Comparison of ENCODE assay signal across 19 cellular contexts in the genomic region with DNA sequence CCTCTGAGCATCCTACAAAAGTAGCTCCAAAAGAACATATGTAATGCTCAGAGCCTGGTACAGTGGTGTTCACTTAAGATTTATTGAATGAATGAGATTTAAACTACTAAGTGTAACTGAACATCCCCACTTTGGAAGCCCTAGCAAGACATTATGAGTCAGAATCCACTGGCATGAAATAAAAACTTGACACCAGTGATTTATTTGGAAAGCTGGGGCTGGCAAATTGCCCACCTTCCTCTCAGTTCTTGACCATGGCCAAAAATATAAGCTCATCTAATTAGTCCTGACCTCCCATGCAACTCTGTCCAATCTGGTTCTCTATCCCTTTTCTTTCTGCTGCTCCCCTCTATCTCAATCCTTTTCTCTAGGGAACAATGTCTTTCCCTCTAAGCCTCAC.
DNase-seq lines count a peak whose midpoint lies in the region; ATAC-seq and TF ChIP-seq lines count a peak whose summit lies in the region.
"Had no signal": no experiment of that assay in that cellular context is flagged by ENCODE, and none has a peak within 500 bp of the region (broad histone marks: within the 10 kb centered on the region; RNA-seq: fewer than 3 reads in every experiment).

No MANE protein-coding gene starts in this region.

- TF ChIP-seq CTCF in spleen (IDR thresholded peaks at IDR 0.05 in 8 of 11, conservative IDR thresholded peaks at IDR 0.05 in 3 of 11) = no peak

- ATAC-seq in SK-N-SH treated with all-trans-retinoic acid at 6 μM for 48 hours (peak; percentile 84), HG02642 (IDR thresholded peaks at IDR 0.05; ENCODE audit: poor library complexity, unreplicated experiment) (no peak)
- ATAC-seq: lower lobe of right lung; natural killer cell; stimulated activated naive B cell treated with anti-CD40 and anti-IgM and Interleukin-4, amounts not matched to agents 10 μg/mL and 1 μg/mL and 100 μg/mL, for 72 hours had no signal

- H3K27ac ChIP-seq in GM23248 = no peak overlapping the region
- no peak overlapping the region for H3K27ac ChIP-seq in spleen
- H3K27ac ChIP-seq in Karpas-422 (ENCODE audit: low read length) = no peak overlapping the region
- H3K27ac ChIP-seq: C4-2B, lower lobe of right lung, prostate gland, transverse colon had no signal

- DNase-seq in GM23248 (peak; percentile 4), fibroblast of peridontal ligament (ENCODE audit: extremely low read depth) (peak; percentile 72), renal cortical epithelial cell (ENCODE audit: low read depth) (peak; percentile 5), spleen (no peak), Karpas-422 (no peak), iPS-NIHi7 (ENCODE audit: extremely low spot score) (no peak)
- DNase-seq: activated B cell treated with CpG ODN at 0.5 μM for 24 hours; DMS 273 treated with DMSO at 0.1 percent for 48 hours; glutamatergic neuron; lower lobe of right lung; natural killer cell; NCI-H187; NCI-H510A treated with DMSO at 0.1 percent for 48 hours; stimulated activated naive B cell treated with anti-CD40 and anti-IgM and Interleukin-4, amounts not matched to agents 10 μg/mL and 1 μg/mL and 100 μg/mL, for 72 hours; transverse colon had no signal

- in situ Hi-C loops in GM23248 (cut with MboI) = no loop called here

- no peak overlapping the region for H3K4me2 ChIP-seq in GM23248 (ENCODE audit: unreplicated experiment)
- no peak overlapping the region for H3K4me2 ChIP-seq in Karpas-422 (ENCODE audit: low read depth, low read length, poor library complexity, severe bottlenecking)

- H3K36me3 ChIP-seq in GM23248 (ENCODE audit: low read depth) (0 out of 2 replicates have a peak, but pooled peaks cover 4% of the 10 kb centered on the region), spleen (peaks cover 0 to 27% (median 3%) of the 10 kb centered on the region in 6 donors), Karpas-422 (ENCODE audit: insufficient read depth, low read length) (no peaks in the 10 kb centered on the region; the same call in 1 of the 2 replicates)
- H3K36me3 ChIP-seq: prostate gland, transverse colon had no signal

- H3K9ac ChIP-seq in GM23248 (no peak overlapping the region), Karpas-422 (ENCODE audit: low read length) (no peak overlapping the region)

- no peaks in the 10 kb centered on the region for H3K4me1 ChIP-seq in GM23248 (ENCODE audit: insufficient read depth)
- H3K4me1 ChIP-seq in spleen = peaks cover 0 to 18% (median 7%) of the 10 kb centered on the region in 6 donors
- H3K4me1 ChIP-seq in Karpas-422 (ENCODE audit: low read length) = no peaks in the 10 kb centered on the region
- H3K4me1 ChIP-seq: lower lobe of right lung, prostate gland had no signal

- H4K20me1 ChIP-seq in GM23248 (ENCODE audit: insufficient read depth) (no peaks in the 10 kb centered on the region), Karpas-422 (ENCODE audit: insufficient read depth, low read depth, low read length) (no peaks in the 10 kb centered on the region)

- H3K9me3 ChIP-seq in GM23248 (ENCODE audit: low read depth) (no peaks in the 10 kb centered on the region), spleen (no peaks in the 10 kb centered on the region), Karpas-422 (ENCODE audit: low read length) (no peaks in the 10 kb centered on the region)
- H3K9me3 ChIP-seq: lower lobe of right lung, prostate gland, transverse colon had no signal

- H3K4me3 ChIP-seq in GM23248 (no peak overlapping the region), spleen (no peak overlapping the region), Karpas-422 (ENCODE audit: low read length) (no peak overlapping the region)
- H3K4me3 ChIP-seq: lower lobe of right lung, prostate gland, transverse colon had no signal

- H2AFZ ChIP-seq in GM23248 (no peak overlapping the region), Karpas-422 (ENCODE audit: low read length) (no peak overlapping the region)

- intact Hi-C loops in spleen (cut with DNase I; ENCODE audit: low total_unique reads) = no loop called here

- H3K79me2 ChIP-seq in GM23248 (ENCODE audit: insufficient read depth) (no peaks in the 10 kb centered on the region), Karpas-422 (ENCODE audit: low read length) (no peaks in the 10 kb centered on the region)

- no peaks in the 10 kb centered on the region for H3F3A ChIP-seq in GM23248 (ENCODE audit: insufficient read depth)

- H3K9me2 ChIP-seq in GM23248 (ENCODE audit: insufficient read depth) (no peaks in the 10 kb centered on the region), Karpas-422 (replicated peaks; ENCODE audit: insufficient read depth, low read length) (no peaks in the 10 kb centered on the region)

- H3K27me3 ChIP-seq in GM23248 (replicated peaks; ENCODE audit: insufficient read depth) (no peaks in the 10 kb centered on the region), spleen (replicated peaks in 1 of 7) (no peaks in the 10 kb centered on the region), Karpas-422 (ENCODE audit: low read length) (no peaks in the 10 kb centered on the region)
- H3K27me3 ChIP-seq: transverse colon had no signal

- TF ChIP-seq POLR2A in spleen (IDR thresholded peaks at IDR 0.05) = no peak

TF ChIP-seq in SK-N-SH treated with all-trans-retinoic acid at 6 μM for 48 hours, 23 proteins besides CTCF, POLR2A, EP300 and RAD21 (continues in another document):
- TF ChIP-seq ARNTL (CRISPR knock-in tag; IDR thresholded peaks at IDR 0.05; ENCODE audit: borderline replicate concordance, low read depth) = no peak
- TF ChIP-seq, protein P1, sequence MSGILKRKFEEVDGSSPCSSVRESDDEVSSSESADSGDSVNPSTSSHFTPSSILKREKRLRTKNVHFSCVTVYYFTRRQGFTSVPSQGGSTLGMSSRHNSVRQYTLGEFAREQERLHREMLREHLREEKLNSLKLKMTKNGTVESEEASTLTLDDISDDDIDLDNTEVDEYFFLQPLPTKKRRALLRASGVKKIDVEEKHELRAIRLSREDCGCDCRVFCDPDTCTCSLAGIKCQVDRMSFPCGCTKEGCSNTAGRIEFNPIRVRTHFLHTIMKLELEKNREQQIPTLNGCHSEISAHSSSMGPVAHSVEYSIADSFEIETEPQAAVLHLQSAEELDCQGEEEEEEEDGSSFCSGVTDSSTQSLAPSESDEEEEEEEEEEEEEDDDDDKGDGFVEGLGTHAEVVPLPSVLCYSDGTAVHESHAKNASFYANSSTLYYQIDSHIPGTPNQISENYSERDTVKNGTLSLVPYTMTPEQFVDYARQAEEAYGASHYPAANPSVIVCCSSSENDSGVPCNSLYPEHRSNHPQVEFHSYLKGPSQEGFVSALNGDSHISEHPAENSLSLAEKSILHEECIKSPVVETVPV (CRISPR knock-in tag; IDR thresholded peaks at IDR 0.05) = no peak
- TF ChIP-seq, protein P2, sequence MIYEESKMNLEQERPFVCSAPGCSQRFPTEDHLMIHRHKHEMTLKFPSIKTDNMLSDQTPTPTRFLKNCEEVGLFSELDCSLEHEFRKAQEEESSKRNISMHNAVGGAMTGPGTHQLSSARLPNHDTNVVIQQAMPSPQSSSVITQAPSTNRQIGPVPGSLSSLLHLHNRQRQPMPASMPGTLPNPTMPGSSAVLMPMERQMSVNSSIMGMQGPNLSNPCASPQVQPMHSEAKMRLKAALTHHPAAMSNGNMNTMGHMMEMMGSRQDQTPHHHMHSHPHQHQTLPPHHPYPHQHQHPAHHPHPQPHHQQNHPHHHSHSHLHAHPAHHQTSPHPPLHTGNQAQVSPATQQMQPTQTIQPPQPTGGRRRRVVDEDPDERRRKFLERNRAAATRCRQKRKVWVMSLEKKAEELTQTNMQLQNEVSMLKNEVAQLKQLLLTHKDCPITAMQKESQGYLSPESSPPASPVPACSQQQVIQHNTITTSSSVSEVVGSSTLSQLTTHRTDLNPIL (CRISPR knock-in tag; IDR thresholded peaks at IDR 0.05; ENCODE audit: low read depth) = no peak
- TF ChIP-seq ZFP3 (CRISPR knock-in tag; IDR thresholded peaks at IDR 0.05) = 0 out of 2 replicates have a peak, but pooled peaks have one; percentile 47
- TF ChIP-seq PPARA (CRISPR knock-in tag; IDR thresholded peaks at IDR 0.05; ENCODE audit: borderline replicate concordance) = no peak
- TF ChIP-seq, protein P3, sequence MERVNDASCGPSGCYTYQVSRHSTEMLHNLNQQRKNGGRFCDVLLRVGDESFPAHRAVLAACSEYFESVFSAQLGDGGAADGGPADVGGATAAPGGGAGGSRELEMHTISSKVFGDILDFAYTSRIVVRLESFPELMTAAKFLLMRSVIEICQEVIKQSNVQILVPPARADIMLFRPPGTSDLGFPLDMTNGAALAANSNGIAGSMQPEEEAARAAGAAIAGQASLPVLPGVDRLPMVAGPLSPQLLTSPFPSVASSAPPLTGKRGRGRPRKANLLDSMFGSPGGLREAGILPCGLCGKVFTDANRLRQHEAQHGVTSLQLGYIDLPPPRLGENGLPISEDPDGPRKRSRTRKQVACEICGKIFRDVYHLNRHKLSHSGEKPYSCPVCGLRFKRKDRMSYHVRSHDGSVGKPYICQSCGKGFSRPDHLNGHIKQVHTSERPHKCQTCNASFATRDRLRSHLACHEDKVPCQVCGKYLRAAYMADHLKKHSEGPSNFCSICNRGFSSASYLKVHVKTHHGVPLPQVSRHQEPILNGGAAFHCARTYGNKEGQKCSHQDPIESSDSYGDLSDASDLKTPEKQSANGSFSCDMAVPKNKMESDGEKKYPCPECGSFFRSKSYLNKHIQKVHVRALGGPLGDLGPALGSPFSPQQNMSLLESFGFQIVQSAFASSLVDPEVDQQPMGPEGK (CRISPR knock-in tag; IDR thresholded peaks at IDR 0.05; ENCODE audit: borderline replicate concordance) = no peak
- no peak for TF ChIP-seq OSR1 (CRISPR knock-in tag; IDR thresholded peaks at IDR 0.05)
- TF ChIP-seq SNAI2 (CRISPR knock-in tag; IDR thresholded peaks at IDR 0.05) = no peak
- TF ChIP-seq BACH2 (CRISPR knock-in tag; IDR thresholded peaks at IDR 0.05; ENCODE audit: borderline replicate concordance) = no peak
- TF ChIP-seq ZFP30 (CRISPR knock-in tag; IDR thresholded peaks at IDR 0.05) = no peak
- TF ChIP-seq ESRRG (CRISPR knock-in tag; IDR thresholded peaks at IDR 0.05) = no peak
- no peak for TF ChIP-seq ZNF70 (CRISPR knock-in tag; IDR thresholded peaks at IDR 0.05)
- no peak for TF ChIP-seq ZNF565 (CRISPR knock-in tag; conservative IDR thresholded peaks at IDR 0.05; ENCODE audit: low read depth)
- TF ChIP-seq ISL1 (CRISPR knock-in tag; IDR thresholded peaks at IDR 0.05) = peak; percentile 49
- no peak for TF ChIP-seq GLIS3 (CRISPR knock-in tag; IDR thresholded peaks at IDR 0.05)

Comparison
In these comparisons a context has a peak if more than half of its experiments do, and no peak if none do; other contexts are left out.
1. DNase-seq: peak in GM23248 (single experiment), fibroblast of peridontal ligament (single experiment) and renal cortical epithelial cell (single experiment); none in spleen (single experiment), Karpas-422 (single experiment) and iPS-NIHi7 (single experiment).